ENCODE assay signal across 1 cellular context in the genomic region with DNA sequence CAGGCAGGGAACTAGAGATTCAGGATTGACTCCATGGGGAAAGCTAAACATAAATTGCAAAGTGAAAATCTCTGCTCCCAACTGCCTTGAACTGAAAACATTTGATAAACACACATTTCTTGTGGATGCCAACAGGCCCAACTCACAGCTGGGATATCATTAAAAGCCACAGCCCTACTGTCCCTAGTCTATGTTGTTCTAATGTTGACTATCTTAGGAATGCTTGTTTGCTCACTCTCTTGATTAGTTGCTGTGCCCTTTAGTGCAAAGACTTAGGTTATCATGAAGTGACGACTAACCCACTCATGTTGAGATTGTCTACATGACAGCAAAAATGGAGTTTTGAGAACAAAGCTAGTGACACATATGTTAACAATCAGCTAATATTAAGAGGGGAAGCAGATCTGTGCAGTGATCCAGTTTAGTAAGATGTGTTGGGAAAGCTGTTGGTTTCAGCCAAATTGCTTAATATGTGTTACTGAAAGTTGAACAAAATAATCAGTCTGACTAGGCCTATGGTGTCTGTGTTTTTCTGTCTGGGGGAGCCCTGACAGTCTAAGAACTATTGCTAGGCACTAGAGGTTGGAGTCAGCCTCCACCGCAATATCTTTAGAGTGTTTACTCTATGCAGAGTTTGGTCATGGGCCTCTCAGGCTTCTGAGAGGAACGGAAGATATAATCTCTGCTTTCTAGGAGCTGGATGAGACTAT.
TF ChIP-seq lines count a peak whose summit lies in the region.

No MANE protein-coding gene starts in this region.

TF ChIP-seq in IMR-90, 13 proteins besides CTCF, POLR2A, EP300 and RAD21:
- TF ChIP-seq RFX5 (IDR thresholded peaks at IDR 0.05; ENCODE audit: low read depth, low read length) (no peak), ELK1 (IDR thresholded peaks at IDR 0.05; ENCODE audit: borderline replicate concordance, low read depth, low read length) (no peak), SMC3 (IDR thresholded peaks at IDR 0.05; ENCODE audit: low read depth, low read length) (no peak), CHD1 (IDR thresholded peaks at IDR 0.05; ENCODE audit: low read depth, low read length) (no peak), MAFK (IDR thresholded peaks at IDR 0.05; ENCODE audit: low read depth, low read length) (no peak)
- TF ChIP-seq, protein P1, sequence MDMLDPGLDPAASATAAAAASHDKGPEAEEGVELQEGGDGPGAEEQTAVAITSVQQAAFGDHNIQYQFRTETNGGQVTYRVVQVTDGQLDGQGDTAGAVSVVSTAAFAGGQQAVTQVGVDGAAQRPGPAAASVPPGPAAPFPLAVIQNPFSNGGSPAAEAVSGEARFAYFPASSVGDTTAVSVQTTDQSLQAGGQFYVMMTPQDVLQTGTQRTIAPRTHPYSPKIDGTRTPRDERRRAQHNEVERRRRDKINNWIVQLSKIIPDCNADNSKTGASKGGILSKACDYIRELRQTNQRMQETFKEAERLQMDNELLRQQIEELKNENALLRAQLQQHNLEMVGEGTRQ (IDR thresholded peaks at IDR 0.05; ENCODE audit: low read depth, low read length) = no peak
TF ChIP-seq in IMR-90: peak in this region for 0.
